In the genomic region with DNA sequence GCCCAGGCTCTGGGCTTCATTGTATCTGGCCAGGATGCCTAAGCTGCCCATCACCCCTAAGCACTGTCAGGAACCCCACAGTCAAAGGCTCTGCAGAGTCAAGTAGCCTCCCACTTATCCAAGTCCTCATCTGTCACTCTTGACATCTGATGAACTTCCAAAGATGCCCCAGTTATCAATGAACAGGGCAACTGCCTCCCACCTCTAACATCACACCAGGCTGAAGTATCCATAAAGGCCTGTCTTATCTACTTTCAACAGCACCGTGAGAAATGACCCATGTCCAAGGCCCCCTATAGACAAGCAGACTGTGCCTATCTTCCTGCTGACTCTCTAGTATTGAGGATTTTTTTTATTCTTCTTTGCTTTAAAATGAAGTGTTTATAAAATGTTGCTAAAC, we compare ENCODE assay signal across 7 cellular contexts.
"Had no signal": no experiment of that assay in that cellular context is flagged by ENCODE, and none has a peak within 500 bp of the region (broad histone marks: within the 10 kb centered on the region; RNA-seq: fewer than 3 reads in every experiment).

No MANE protein-coding gene starts in this region.

- DNase-seq: H9, HCEC 1CT, IMR-90 had no signal

- H3K4me3 ChIP-seq: GM23338 had no signal

- H3K4me3 Mint-ChIP-seq: GM23338, H9 had no signal

- FAIRE-seq: H1, H54, HTR-8/SVneo had no signal

- H3K9me3 Mint-ChIP-seq: GM23338, H9 had no signal

- H3K27ac Mint-ChIP-seq: GM23338 had no signal

- H3K4me1 Mint-ChIP-seq: GM23338, H9 had no signal
